8 cellular contexts compared by ENCODE assay signal in the genomic region with DNA sequence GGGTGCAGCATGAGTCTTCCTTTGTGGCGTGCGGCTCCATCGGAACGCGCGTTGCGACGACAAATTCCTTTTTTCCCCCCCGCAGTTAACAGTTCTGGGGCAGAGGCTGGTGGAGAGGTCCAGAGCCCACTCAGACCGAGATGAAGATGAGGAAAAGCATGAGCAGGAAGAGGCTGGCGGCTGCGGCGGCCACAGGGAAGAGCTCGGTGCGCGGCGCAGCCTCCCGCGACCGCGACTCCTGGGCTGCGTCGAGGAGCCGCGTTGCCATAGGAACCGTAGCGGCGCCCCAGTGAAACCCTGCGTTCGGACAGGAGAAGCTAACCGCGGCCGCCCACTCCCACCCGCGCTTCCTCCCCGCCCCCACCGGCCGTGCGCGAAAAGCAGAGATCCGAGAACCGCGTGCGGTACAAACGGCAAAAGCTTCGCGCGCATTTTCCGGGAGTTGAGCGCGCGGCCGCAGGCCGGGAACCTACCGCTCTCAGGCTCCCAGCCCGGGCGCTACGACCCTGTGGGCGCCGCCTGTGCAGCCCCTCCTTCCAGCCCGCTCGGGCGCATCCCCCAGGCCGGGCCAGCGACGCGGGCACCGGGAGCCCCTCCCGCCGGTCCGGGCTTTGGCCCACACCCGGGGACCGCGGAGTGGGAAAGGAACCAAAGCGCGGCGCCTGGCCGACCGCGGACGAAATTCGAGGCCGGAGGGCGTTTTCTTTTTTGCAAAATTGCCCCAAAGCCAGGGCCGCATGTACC.
DNase-seq lines count a peak whose midpoint lies in the region; ATAC-seq, FAIRE-seq and TF ChIP-seq lines count a peak whose summit lies in the region.

No MANE protein-coding gene starts in this region.

- H3K27ac ChIP-seq in A549, result peak overlapping the region in 1 of 2 experiments; percentile 11; a peak in 1 of 6 replicates
- no peak overlapping the region; the same call in 1 of the 2 replicates for H3K27ac ChIP-seq in HEK293 (ENCODE audit: extremely low read depth, low read depth, low read length)
- H3K27ac ChIP-seq in RWPE1, result no peak overlapping the region

- no peak for TF ChIP-seq EP300 in A549 (IDR thresholded peaks at IDR 0.05)

- 45% methylated on average over 71 of the region's 85 CpGs for WGBS in A549 (ENCODE audit: missing lambda C conversion rate)

- POLR2A ChIA-PET in A549 (lab: Yijun Ruan, JAX), result no interaction called here
- POLR2A ChIA-PET in HEK293 (lab: Yijun Ruan, JAX), result no interaction called here
- POLR2A ChIA-PET in RWPE1 (lab: Yijun Ruan, JAX; ENCODE audit: low non-redundant PET), result no interaction called here

- H3K36me3 ChIP-seq in HEK293 (ENCODE audit: control insufficient read depth in 2 of 2, insufficient read depth in 1 of 2, low read length in 2 of 2), result no peaks in the 10 kb centered on the region

- H3K4me3 ChIP-seq in A549 (peak overlapping the region; percentile 50), HEK293 (ENCODE audit: low read depth, low read length) (peak overlapping the region; percentile 46)

- TF ChIP-seq POLR2A in A549 (IDR thresholded peaks at IDR 0.05; ENCODE audit: low read length), result no peak

- H3K9me3 Mint-ChIP-seq in activated naive CD8-positive, alpha-beta T cell treated with anti-CD3 and anti-CD28 coated beads for 36 hours, result no peaks in the 10 kb centered on the region

- peak overlapping the region; percentile 87 for H3K4me2 ChIP-seq in A549

- CTCF ChIA-PET in A549 (lab: Yijun Ruan, JAX) (interaction anchor here (1.4 kb wide), 1 partner anchor 16 kb away, joined by 4 read pairs; no protein-coding TSS in a partner anchor), HEK293 (lab: Yijun Ruan, JAX) (interaction anchor here (1.0 to 1.1 kb wide), 3 partner anchors 9 to 483 kb away, joined by 3 to 4 read pairs (median 3); no protein-coding TSS in a partner anchor), RWPE1 (lab: Yijun Ruan, JAX) (no interaction called here)

- peaks cover 67% of the 10 kb centered on the region for H3K27me3 Mint-ChIP-seq in activated naive CD8-positive, alpha-beta T cell treated with anti-CD3 and anti-CD28 coated beads for 36 hours

- DNase-seq in A549 (ENCODE audit: low read depth in 1 of 2, low spot score in 1 of 2), result peak in 1 of 2 experiments; percentile 7
- DNase-seq in activated naive CD8-positive, alpha-beta T cell treated with anti-CD3 and anti-CD28 coated beads for 36 hours, result peak; percentile 29
- peak; percentile 65 for DNase-seq in iPS-NIHi11 (ENCODE audit: low spot score)
- DNase-seq in stimulated activated CD4-positive, alpha-beta T cell treated with anti-CD3 and anti-CD28 coated beads, Interleukin-2, amount 100 ng/mL, for 4 hours (ENCODE audit: low read depth), result peak; percentile 23
- DNase-seq in mucosa of gallbladder (ENCODE audit: low spot score), result no peak
- DNase-seq in NCI-H774 (lab: John Stamatoyannopoulos, UW), result no peak
- DNase-seq in RWPE1 (ENCODE audit: low spot score), result no peak

- peaks cover 5% of the 10 kb centered on the region for H3K4me1 Mint-ChIP-seq in activated naive CD8-positive, alpha-beta T cell treated with anti-CD3 and anti-CD28 coated beads for 36 hours

- no peak for TF ChIP-seq CTCF in A549 (IDR thresholded peaks at IDR 0.05)
- TF ChIP-seq CTCF in HEK293 (tag by site-specific recombination; IDR thresholded peaks at IDR 0.05), result no peak
- no peak for TF ChIP-seq CTCF in RWPE1 (conservative IDR thresholded peaks at IDR 0.05; ENCODE audit: low read depth)

- no peak for TF ChIP-seq RAD21 in A549 (conservative IDR thresholded peaks at IDR 0.05 in 1 of 2, IDR thresholded peaks at IDR 0.05 in 1 of 2)

- H3K36me3 Mint-ChIP-seq in activated naive CD8-positive, alpha-beta T cell treated with anti-CD3 and anti-CD28 coated beads for 36 hours, result no peaks in the 10 kb centered on the region

- H3K4me3 Mint-ChIP-seq in activated naive CD8-positive, alpha-beta T cell treated with anti-CD3 and anti-CD28 coated beads for 36 hours, result peak overlapping the region; percentile 73

- peak; percentile 58 to 71; a peak in 4 of 6 replicates for ATAC-seq in A549

- H3K4me1 ChIP-seq in A549, result no peaks in the 10 kb centered on the region
- H3K4me1 ChIP-seq in HEK293 (ENCODE audit: control insufficient read depth, insufficient read depth, low read length), result peaks cover 11% of the 10 kb centered on the region

- FAIRE-seq in A549 (lab: Jason Lieb, UNC), result no peak

- H3K27ac Mint-ChIP-seq in activated naive CD8-positive, alpha-beta T cell treated with anti-CD3 and anti-CD28 coated beads for 36 hours, result peak overlapping the region; percentile 65

- H3K9me3 ChIP-seq in A549 (no peaks in the 10 kb centered on the region), HEK293 (ENCODE audit: control insufficient read depth, insufficient read depth, low read depth, low read length) (no peaks in the 10 kb centered on the region)

TF ChIP-seq in A549, 52 proteins besides CTCF, POLR2A, EP300 and RAD21:
- peak; percentile 19; the same call in 1 of the 2 replicates for TF ChIP-seq MAX (IDR thresholded peaks at IDR 0.05)
- TF ChIP-seq MAZ (IDR thresholded peaks at IDR 0.05; ENCODE audit: borderline replicate concordance, low read depth, low read length), result no peak
- TF ChIP-seq TFCP2L1 (CRISPR knock-in tag; IDR thresholded peaks at IDR 0.05), result no peak

TF ChIP-seq in HEK293, 187 proteins besides CTCF, POLR2A, EP300 and RAD21 (continues in another document):
- TF ChIP-seq ZNF223 (tag by site-specific recombination; IDR thresholded peaks at IDR 0.05) (no peak), PRDM2 (tag by site-specific recombination; IDR thresholded peaks at IDR 0.05; ENCODE audit: borderline replicate concordance) (no peak), MZF1 (tag by site-specific recombination; IDR thresholded peaks at IDR 0.05; ENCODE audit: borderline replicate concordance) (0 out of 2 replicates have a peak, but pooled peaks have one; percentile 1), ZNF16 (tag by site-specific recombination; IDR thresholded peaks at IDR 0.05; ENCODE audit: low read depth) (no peak), ZNF24 (tag by site-specific recombination; IDR thresholded peaks at IDR 0.05) (no peak)
- TF ChIP-seq, protein P1, sequence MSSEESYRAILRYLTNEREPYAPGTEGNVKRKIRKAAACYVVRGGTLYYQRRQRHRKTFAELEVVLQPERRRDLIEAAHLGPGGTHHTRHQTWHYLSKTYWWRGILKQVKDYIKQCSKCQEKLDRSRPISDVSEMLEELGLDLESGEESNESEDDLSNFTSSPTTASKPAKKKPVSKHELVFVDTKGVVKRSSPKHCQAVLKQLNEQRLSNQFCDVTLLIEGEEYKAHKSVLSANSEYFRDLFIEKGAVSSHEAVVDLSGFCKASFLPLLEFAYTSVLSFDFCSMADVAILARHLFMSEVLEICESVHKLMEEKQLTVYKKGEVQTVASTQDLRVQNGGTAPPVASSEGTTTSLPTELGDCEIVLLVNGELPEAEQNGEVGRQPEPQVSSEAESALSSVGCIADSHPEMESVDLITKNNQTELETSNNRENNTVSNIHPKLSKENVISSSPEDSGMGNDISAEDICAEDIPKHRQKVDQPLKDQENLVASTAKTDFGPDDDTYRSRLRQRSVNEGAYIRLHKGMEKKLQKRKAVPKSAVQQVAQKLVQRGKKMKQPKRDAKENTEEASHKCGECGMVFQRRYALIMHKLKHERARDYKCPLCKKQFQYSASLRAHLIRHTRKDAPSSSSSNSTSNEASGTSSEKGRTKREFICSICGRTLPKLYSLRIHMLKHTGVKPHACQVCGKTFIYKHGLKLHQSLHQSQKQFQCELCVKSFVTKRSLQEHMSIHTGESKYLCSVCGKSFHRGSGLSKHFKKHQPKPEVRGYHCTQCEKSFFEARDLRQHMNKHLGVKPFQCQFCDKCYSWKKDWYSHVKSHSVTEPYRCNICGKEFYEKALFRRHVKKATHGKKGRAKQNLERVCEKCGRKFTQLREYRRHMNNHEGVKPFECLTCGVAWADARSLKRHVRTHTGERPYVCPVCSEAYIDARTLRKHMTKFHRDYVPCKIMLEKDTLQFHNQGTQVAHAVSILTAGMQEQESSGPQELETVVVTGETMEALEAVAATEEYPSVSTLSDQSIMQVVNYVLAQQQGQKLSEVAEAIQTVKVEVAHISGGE (tag by site-specific recombination; conservative IDR thresholded peaks at IDR 0.05; ENCODE audit: low read depth), result no peak

Comparison
In these comparisons a context has a peak if more than half of its experiments do, and no peak if none do; other contexts are left out.
1. DNase-seq: peak in activated naive CD8-positive, alpha-beta T cell treated with anti-CD3 and anti-CD28 coated beads for 36 hours (single experiment), iPS-NIHi11 (single experiment) and stimulated activated CD4-positive, alpha-beta T cell treated with anti-CD3 and anti-CD28 coated beads, Interleukin-2, amount 100 ng/mL, for 4 hours (single experiment); none in mucosa of gallbladder (single experiment), NCI-H774 (single experiment) and RWPE1 (single experiment).